ENCODE assay signal across 1 cellular context in the genomic region with DNA sequence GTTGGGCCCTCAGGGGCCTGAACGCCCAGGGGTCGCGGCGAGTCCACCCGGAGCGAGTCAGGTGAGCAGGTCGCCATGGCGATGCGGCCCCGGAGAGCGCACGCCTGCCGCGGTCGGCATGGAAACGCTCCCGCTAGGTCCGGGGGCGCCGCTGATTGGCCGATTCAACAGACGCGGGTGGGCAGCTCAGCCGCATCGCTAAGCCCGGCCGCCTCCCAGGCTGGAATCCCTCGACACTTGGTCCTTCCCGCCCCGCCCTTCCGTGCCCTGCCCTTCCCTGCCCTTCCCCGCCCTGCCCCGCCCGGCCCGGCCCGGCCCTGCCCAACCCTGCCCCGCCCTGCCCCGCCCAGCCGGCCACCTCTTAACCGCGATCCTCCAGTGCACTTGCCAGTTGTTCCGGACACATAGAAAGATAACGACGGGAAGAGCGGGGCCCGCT.
TF ChIP-seq lines count a peak whose summit lies in the region.

A gene (plus strand): TSS at position 390 of the 439 bp plus-strand sequence. CDS start 562 bp downstream, outside the sequence.

TF ChIP-seq in HepG2, 621 proteins besides CTCF, POLR2A, EP300 and RAD21 (continued from another document):
- TF ChIP-seq, protein P1, sequence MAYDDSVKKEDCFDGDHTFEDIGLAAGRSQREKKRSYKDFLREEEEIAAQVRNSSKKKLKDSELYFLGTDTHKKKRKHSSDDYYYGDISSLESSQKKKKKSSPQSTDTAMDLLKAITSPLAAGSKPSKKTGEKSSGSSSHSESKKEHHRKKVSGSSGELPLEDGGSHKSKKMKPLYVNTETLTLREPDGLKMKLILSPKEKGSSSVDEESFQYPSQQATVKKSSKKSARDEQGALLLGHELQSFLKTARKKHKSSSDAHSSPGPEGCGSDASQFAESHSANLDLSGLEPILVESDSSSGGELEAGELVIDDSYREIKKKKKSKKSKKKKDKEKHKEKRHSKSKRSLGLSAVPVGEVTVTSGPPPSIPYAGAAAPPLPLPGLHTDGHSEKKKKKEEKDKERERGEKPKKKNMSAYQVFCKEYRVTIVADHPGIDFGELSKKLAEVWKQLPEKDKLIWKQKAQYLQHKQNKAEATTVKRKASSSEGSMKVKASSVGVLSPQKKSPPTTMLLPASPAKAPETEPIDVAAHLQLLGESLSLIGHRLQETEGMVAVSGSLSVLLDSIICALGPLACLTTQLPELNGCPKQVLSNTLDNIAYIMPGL (CRISPR knock-in tag; IDR thresholded peaks at IDR 0.05; ENCODE audit: borderline replicate concordance in 1 of 2, low read depth in 1 of 2), result no peak
- no peak for TF ChIP-seq ATM (IDR thresholded peaks at IDR 0.05; ENCODE audit: borderline replicate concordance)
- TF ChIP-seq CBX2 (IDR thresholded peaks at IDR 0.05; ENCODE audit: low read depth, low read length), result no peak
- TF ChIP-seq CBX2 (CRISPR knock-in tag; IDR thresholded peaks at IDR 0.05; ENCODE audit: low read depth), result no peak
- TF ChIP-seq ELF1 (CRISPR knock-in tag; IDR thresholded peaks at IDR 0.05), result no peak
- no peak for TF ChIP-seq ONECUT2 (CRISPR knock-in tag; IDR thresholded peaks at IDR 0.05)
- no peak for TF ChIP-seq ZBTB42 (CRISPR knock-in tag; IDR thresholded peaks at IDR 0.05)
